In genomic region chr2:136363921-136364320, GRCh38 we compare ENCODE assay signal across 17 cellular contexts.
DNase-seq lines count a peak whose midpoint lies in the region; ATAC-seq and TF ChIP-seq lines count a peak whose summit lies in the region.
"Had no signal": no experiment of that assay in that cellular context is flagged by ENCODE, and none has a peak within 500 bp of the region (broad histone marks: within the 10 kb centered on the region; RNA-seq: fewer than 3 reads in every experiment).

No MANE protein-coding gene starts in this region.

- intact Hi-C loops in colonic mucosa (cut with DNase I) (no loop called here), left colon (cut with DNase I, micrococcal nuclease) (no loop called here)
- intact Hi-C loops in CD4-positive, alpha-beta T cell (cut with DNase I, micrococcal nuclease): no loop called here

- H3K27me3 ChIP-seq in colonic mucosa: no peaks in the 10 kb centered on the region
- no peaks in the 10 kb centered on the region for H3K27me3 ChIP-seq in CD4-positive, alpha-beta T cell (ENCODE audit: control insufficient read depth, insufficient read depth, low read length)
- H3K27me3 ChIP-seq: breast epithelium, esophagus squamous epithelium had no signal

- H3K9me3 ChIP-seq in T-helper 17 cell (ENCODE audit: control insufficient read depth, low read length, poor library complexity, severe bottlenecking) (no peaks in the 10 kb centered on the region), colonic mucosa (no peaks in the 10 kb centered on the region)
- no peaks in the 10 kb centered on the region for H3K9me3 ChIP-seq in CD4-positive, alpha-beta T cell (ENCODE audit: control insufficient read depth, low read length)
- H3K9me3 ChIP-seq: breast epithelium, esophagus squamous epithelium had no signal

- H3K36me3 ChIP-seq in colonic mucosa: no peaks in the 10 kb centered on the region
- H3K36me3 ChIP-seq: breast epithelium, esophagus squamous epithelium had no signal

- no peak overlapping the region for H3K9ac ChIP-seq in colonic mucosa (ENCODE audit: low read depth in 2 of 2, low read length in 2 of 2)

- peaks cover 21% of the 10 kb centered on the region for H3K4me1 Mint-ChIP-seq in T-helper 17 cell
- H3K4me1 Mint-ChIP-seq in CD4-positive, alpha-beta T cell (ENCODE audit: low read depth): peaks cover 17% of the 10 kb centered on the region

- POLR2A ChIA-PET in CD4-positive, alpha-beta T cell (lab: Charles Lee): no interaction called here

- H3K9me3 Mint-ChIP-seq in CD4-positive, alpha-beta T cell: peaks cover 2% of the 10 kb centered on the region

- DNase-seq in DMS153 treated with DMSO at 0.1 percent for 48 hours (lab: John Stamatoyannopoulos, UW; ENCODE audit: unreplicated experiment) (peak; percentile 12), LNCaP clone FGC (ENCODE audit: low read depth) (peak; percentile 17), T-helper 17 cell (no peak), lung microvascular endothelial cell (ENCODE audit: low read depth in 2 of 2) (peak; percentile 9 to 27), colonic mucosa (no peak), left colon (no peak)
- no peak for DNase-seq in CD4-positive, alpha-beta T cell
- DNase-seq: activated naive CD4-positive, alpha-beta T cell treated with anti-CD3 and anti-CD28 coated beads, Interleukin-2, amount 10 ng/mL, durations not matched to agents 7 days and 5 days; dorsolateral prefrontal cortex; esophagus squamous epithelium; hippocampal formation; kidney; NCI-H1417 treated with DMSO at 0.1 percent for 48 hours; NCI-H524; stimulated activated CD4-positive, alpha-beta T cell treated with anti-CD3 and anti-CD28 coated beads, Interleukin-4, amount 100 ng/mL, for 1 hour had no signal

- H3K27ac ChIP-seq in colonic mucosa: no peak overlapping the region
- H3K27ac ChIP-seq in CD4-positive, alpha-beta T cell (ENCODE audit: low read depth, low read length): no peak overlapping the region
- H3K27ac ChIP-seq: breast epithelium, dorsolateral prefrontal cortex, esophagus squamous epithelium had no signal

- no peak overlapping the region for H3K4me3 Mint-ChIP-seq in T-helper 17 cell
- no peak overlapping the region for H3K4me3 Mint-ChIP-seq in CD4-positive, alpha-beta T cell
- H3K4me3 Mint-ChIP-seq: activated naive CD4-positive, alpha-beta T cell treated with anti-CD3 and anti-CD28 coated beads, Interleukin-2, amount 10 ng/mL, durations not matched to agents 7 days and 5 days had no signal

- H3K4me1 ChIP-seq in colonic mucosa: no peaks in the 10 kb centered on the region
- H3K4me1 ChIP-seq: breast epithelium, esophagus squamous epithelium had no signal

- peak overlapping the region; percentile 8 for H3K27ac Mint-ChIP-seq in T-helper 17 cell
- H3K27ac Mint-ChIP-seq in CD4-positive, alpha-beta T cell: no peak overlapping the region
- H3K27ac Mint-ChIP-seq: activated naive CD4-positive, alpha-beta T cell treated with anti-CD3 and anti-CD28 coated beads, Interleukin-2, amount 10 ng/mL, durations not matched to agents 7 days and 5 days had no signal

- ATAC-seq in T-helper 17 cell (no peak), left colon (no peak), GM19455 (IDR thresholded peaks at IDR 0.05; ENCODE audit: unreplicated experiment) (no peak)
- no peak for ATAC-seq in CD4-positive, alpha-beta T cell (ENCODE audit: poor library complexity)

- no peak for TF ChIP-seq CTCF in LNCaP clone FGC (IDR thresholded peaks at IDR 0.05; ENCODE audit: control insufficient read depth, extremely low read depth, insufficient read depth)
- TF ChIP-seq CTCF in colonic mucosa (IDR thresholded peaks at IDR 0.05): no peak
- TF ChIP-seq CTCF in CD4-positive, alpha-beta T cell (IDR thresholded peaks at IDR 0.05): no peak

- H3K36me3 Mint-ChIP-seq in T-helper 17 cell (ENCODE audit: low read depth): no peaks in the 10 kb centered on the region
- no peaks in the 10 kb centered on the region for H3K36me3 Mint-ChIP-seq in CD4-positive, alpha-beta T cell (ENCODE audit: low read depth)

- H3K27me3 Mint-ChIP-seq in T-helper 17 cell: no peaks in the 10 kb centered on the region
- H3K27me3 Mint-ChIP-seq in CD4-positive, alpha-beta T cell: no peaks in the 10 kb centered on the region

- CTCF ChIA-PET in CD4-positive, alpha-beta T cell (lab: Charles Lee): no interaction called here

- no peak overlapping the region for H3K4me3 ChIP-seq in LNCaP clone FGC (ENCODE audit: low read depth, low read length)
- H3K4me3 ChIP-seq in colonic mucosa: no peak overlapping the region
- H3K4me3 ChIP-seq: breast epithelium, esophagus squamous epithelium had no signal

Comparison
In these comparisons a context has a peak if more than half of its experiments do, and no peak if none do; other contexts are left out.
1. DNase-seq: peak in DMS153 treated with DMSO at 0.1 percent for 48 hours (single experiment), LNCaP clone FGC (single experiment) and lung microvascular endothelial cell (2 of 2); none in T-helper 17 cell (0 of 3), colonic mucosa (single experiment), left colon (0 of 2) and CD4-positive, alpha-beta T cell (0 of 10).